ENCODE assay signal across 8 cellular contexts in the genomic region with DNA sequence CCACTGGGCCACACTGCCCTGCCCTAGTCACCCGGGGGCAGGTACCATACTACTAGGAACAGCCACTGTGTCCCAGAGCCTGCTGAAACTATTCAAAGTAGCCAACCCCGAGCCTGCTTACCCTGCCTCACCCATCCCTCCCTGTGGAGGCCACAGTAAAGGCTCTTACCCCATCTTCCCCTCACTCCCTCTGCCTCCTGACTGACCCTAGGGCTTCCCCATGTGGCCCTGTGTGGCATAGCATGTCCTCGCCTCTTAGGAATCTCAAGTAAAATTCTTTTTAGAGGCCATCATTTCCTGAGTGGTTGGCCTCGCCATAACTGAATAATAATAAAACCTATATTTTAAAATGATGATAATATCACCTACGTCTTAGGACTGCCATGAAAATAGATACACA.
DNase-seq lines count a peak whose midpoint lies in the region; TF ChIP-seq lines count a peak whose summit lies in the region.
"Had no signal": no experiment of that assay in that cellular context is flagged by ENCODE, and none has a peak within 500 bp of the region (broad histone marks: within the 10 kb centered on the region; RNA-seq: fewer than 3 reads in every experiment).

No MANE protein-coding gene starts in this region.

- no peak overlapping the region for H3K4me3 ChIP-seq in astrocyte of the spinal cord (ENCODE audit: low read depth, low read length)
- H3K4me3 ChIP-seq: adrenal gland had no signal

- peaks cover 84% of the 10 kb centered on the region for H3K27me3 Mint-ChIP-seq in nephron progenitor cell (ENCODE audit: low read depth, poor library complexity)

- H3K4me1 Mint-ChIP-seq in nephron progenitor cell, result peaks cover 5% of the 10 kb centered on the region

- DNase-seq in ELR (ENCODE audit: low read depth) (peak; percentile 54), HuH-7 (ENCODE audit: low spot score) (peak; percentile 80), astrocyte of the spinal cord (ENCODE audit: low read depth, low spot score) (peak; percentile 14), nephron progenitor cell (peak; percentile 30), COLO668 (lab: John Stamatoyannopoulos, UW; ENCODE audit: unreplicated experiment) (no peak), NCI-H2227 treated with DMSO at 0.1 percent for 48 hours (lab: John Stamatoyannopoulos, UW) (no peak), pons (ENCODE audit: low spot score) (no peak)
- DNase-seq: adrenal gland had no signal

- no peak overlapping the region for H3K4me3 Mint-ChIP-seq in nephron progenitor cell

- no peaks in the 10 kb centered on the region for H3K36me3 Mint-ChIP-seq in nephron progenitor cell (ENCODE audit: low read depth)

- no peaks in the 10 kb centered on the region for H3K9me3 Mint-ChIP-seq in nephron progenitor cell

- in situ Hi-C loops in astrocyte of the spinal cord (cut with HindIII; ENCODE audit: low sequenced_read_pairs), result no loop called here

- H3K27ac Mint-ChIP-seq in nephron progenitor cell, result no peak overlapping the region

- TF ChIP-seq CTCF in astrocyte of the spinal cord (IDR thresholded peaks at IDR 0.05; ENCODE audit: low read depth, low read length) (peak; percentile 43), nephron progenitor cell (IDR thresholded peaks at IDR 0.05) (peak; percentile 51)

Comparison
In these comparisons a context has a peak if more than half of its experiments do, and no peak if none do; other contexts are left out.
1. DNase-seq: peak in ELR (single experiment), HuH-7 (single experiment), astrocyte of the spinal cord (single experiment) and nephron progenitor cell (single experiment); none in COLO668 (single experiment), NCI-H2227 treated with DMSO at 0.1 percent for 48 hours (single experiment) and pons (single experiment).